ENCODE assay signal across 22 cellular contexts in the genomic region with DNA sequence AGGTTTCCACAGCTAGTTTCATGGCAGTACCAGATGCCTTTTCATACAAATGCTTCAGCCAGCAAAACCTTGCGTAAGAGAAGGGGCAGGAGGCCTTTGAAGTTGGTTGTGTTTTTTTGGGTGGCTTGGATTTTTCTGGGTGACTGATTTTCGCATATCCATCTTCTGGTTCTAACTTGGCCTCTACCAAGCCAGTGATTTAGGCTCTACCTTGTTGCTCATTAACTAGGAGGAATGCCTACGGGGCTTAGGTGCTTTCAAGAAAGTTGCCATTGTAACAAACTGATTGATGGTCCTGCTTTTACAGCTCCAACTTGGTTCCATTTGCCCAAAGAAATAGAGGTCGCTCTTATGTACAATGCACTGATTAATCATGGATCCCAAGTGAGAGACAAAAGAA.
A peak's percentile ranks its signal among the peaks of the same experiment; 100 is the strongest.
DNase-seq lines count a peak whose midpoint lies in the region; ATAC-seq, FAIRE-seq and TF ChIP-seq lines count a peak whose summit lies in the region.
"Had no signal": no experiment of that assay in that cellular context is flagged by ENCODE, and none has a peak within 500 bp of the region (broad histone marks: within the 10 kb centered on the region; RNA-seq: fewer than 3 reads in every experiment).

No MANE protein-coding gene starts in this region.

- H3K4me3 Mint-ChIP-seq in GM23338 (no peak overlapping the region), glutamatergic neuron (ENCODE audit: unreplicated experiment) (no peak overlapping the region)
- H3K4me3 Mint-ChIP-seq: CD14-positive monocyte had no signal

- intact Hi-C loops in kidney (cut with DNase I): no loop called here

- H3K4me3 ChIP-seq in BLaER1 treated with 17β-estradiol and CSF1 and Interleukin-3, amounts not matched to agents 10 nM and 100 nM: no peak overlapping the region
- H3K4me3 ChIP-seq in GM23338 (no peak overlapping the region), kidney (ENCODE audit: low read length in 2 of 2) (no peak overlapping the region), neural cell (ENCODE audit: low read length) (no peak overlapping the region), upper lobe of left lung (no peak overlapping the region)
- H3K4me3 ChIP-seq: GM12878, SJSA1 had no signal

- no peaks in the 10 kb centered on the region for H3K27me3 ChIP-seq in BLaER1 treated with 17β-estradiol and CSF1 and Interleukin-3, amounts not matched to agents 10 nM and 100 nM
- H3K27me3 ChIP-seq in GM23338 (ENCODE audit: insufficient read depth) (no peaks in the 10 kb centered on the region), neural cell (ENCODE audit: insufficient read depth, low read depth, low read length) (no peaks in the 10 kb centered on the region), upper lobe of left lung (no peaks in the 10 kb centered on the region)
- H3K27me3 ChIP-seq: SJSA1 had no signal

- TF ChIP-seq CTCF in GM23338 (conservative IDR thresholded peaks at IDR 0.05; ENCODE audit: low read depth in 2 of 2) (no peak), kidney (IDR thresholded peaks at IDR 0.05; ENCODE audit: borderline replicate concordance, extremely low read depth, insufficient read depth) (no peak), neural cell (IDR thresholded peaks at IDR 0.05; ENCODE audit: poor library complexity, severe bottlenecking) (no peak), upper lobe of left lung (IDR thresholded peaks at IDR 0.05) (no peak), glutamatergic neuron (IDR thresholded peaks at IDR 0.05; ENCODE audit: partially characterized antibody, unreplicated experiment) (no peak)

- no peaks in the 10 kb centered on the region for H3K9me3 ChIP-seq in BLaER1 treated with 17β-estradiol and CSF1 and Interleukin-3, amounts not matched to agents 10 nM and 100 nM (replicated peaks in 1 of 11)
- H3K9me3 ChIP-seq in kidney (ENCODE audit: control insufficient read depth in 1 of 2, low read length in 2 of 2) (no peaks in the 10 kb centered on the region), neural cell (ENCODE audit: low read length) (no peaks in the 10 kb centered on the region), upper lobe of left lung (no peaks in the 10 kb centered on the region)
- H3K9me3 ChIP-seq: SJSA1 had no signal

- H2AFZ ChIP-seq in GM23338 (peak overlapping the region; percentile 56; the same call in 1 of the 2 replicates), neural cell (ENCODE audit: low read depth, low read length) (no peak overlapping the region)

- DNase-seq in GM23338 (ENCODE audit: low spot score) (no peak), kidney (no peak), activated T-cell treated with anti-CD3 and anti-CD28 coated beads for 4 hours (no peak), nucleus accumbens (lab: John Stamatoyannopoulos, UW) (no peak), upper lobe of left lung (no peak), glutamatergic neuron (no peak)
- DNase-seq: EL, GOT3, IMR-90, NCI-H1694 treated with DMSO at 0.1 percent for 48 hours, NCI-H2081 treated with DMSO at 0.1 percent for 48 hours, NCI-H2171 treated with DMSO at 0.1 percent for 48 hours, NCI-H524 treated with DMSO at 0.1 percent for 48 hours had no signal

- TF ChIP-seq EP300 in neural cell (conservative IDR thresholded peaks at IDR 0.05; ENCODE audit: poor library complexity, severe bottlenecking) (no peak), upper lobe of left lung (IDR thresholded peaks at IDR 0.05) (no peak)

- FAIRE-seq in kidney (lab: Jason Lieb, UNC): peak; percentile 72
- FAIRE-seq: GM12878, HTR-8/SVneo had no signal

- no peaks in the 10 kb centered on the region for H3F3A ChIP-seq in GM23338 (replicated peaks; ENCODE audit: low read depth)
- H3F3A ChIP-seq in neural cell (ENCODE audit: insufficient read depth, low read length, poor library complexity, severe bottlenecking): no peaks in the 10 kb centered on the region

- H3K9me3 Mint-ChIP-seq in GM23338 (no peaks in the 10 kb centered on the region), glutamatergic neuron (ENCODE audit: unreplicated experiment) (no peaks in the 10 kb centered on the region)

- H3K4me2 ChIP-seq in BLaER1 treated with 17β-estradiol and CSF1 and Interleukin-3, amounts not matched to agents 10 nM and 100 nM: peak overlapping the region in 6 of 11 experiments; percentile 11 to 29 (median 18); a peak in 5 of 22 replicates
- H3K4me2 ChIP-seq in GM23338 (no peak overlapping the region), neural cell (ENCODE audit: low read length) (no peak overlapping the region)
- H3K4me2 ChIP-seq: KMS-11 had no signal

- H3K79me2 ChIP-seq in GM23338 (replicated peaks; ENCODE audit: insufficient read depth) (no peaks in the 10 kb centered on the region), neural cell (replicated peaks; ENCODE audit: insufficient read depth, low read length) (no peaks in the 10 kb centered on the region)

- TF ChIP-seq RAD21 in neural cell (conservative IDR thresholded peaks at IDR 0.05): no peak

- H3K9ac ChIP-seq in BLaER1 treated with 17β-estradiol and CSF1 and Interleukin-3, amounts not matched to agents 10 nM and 100 nM: no peak overlapping the region
- no peak overlapping the region for H3K9ac ChIP-seq in kidney (ENCODE audit: low read length in 2 of 2)
- H3K9ac ChIP-seq in neural cell (ENCODE audit: low read length): no peak overlapping the region
- H3K9ac ChIP-seq: KMS-11 had no signal

- 83 to 92% methylated on average over 4 of the region's 4 CpGs for WGBS in upper lobe of left lung, 2 donors

- no peak overlapping the region for H3K27ac Mint-ChIP-seq in GM23338
- H3K27ac Mint-ChIP-seq in glutamatergic neuron (ENCODE audit: unreplicated experiment): no peak overlapping the region
- H3K27ac Mint-ChIP-seq: CD14-positive monocyte had no signal

- peaks cover 2% of the 10 kb centered on the region for H3K27me3 Mint-ChIP-seq in GM23338 (ENCODE audit: insufficient read depth, low read depth, poor library complexity)
- H3K27me3 Mint-ChIP-seq in glutamatergic neuron (ENCODE audit: unreplicated experiment): peaks cover 2% of the 10 kb centered on the region

- H3K36me3 Mint-ChIP-seq in GM23338 (ENCODE audit: low read depth) (no peaks in the 10 kb centered on the region), glutamatergic neuron (ENCODE audit: unreplicated experiment) (no peaks in the 10 kb centered on the region)
- H3K36me3 Mint-ChIP-seq: CD14-positive monocyte had no signal

- H3K9me2 ChIP-seq in GM23338 (ENCODE audit: insufficient read depth) (no peaks in the 10 kb centered on the region), neural cell (ENCODE audit: insufficient read depth, low read length) (no peaks in the 10 kb centered on the region)

- H3K4me1 ChIP-seq in BLaER1 treated with 17β-estradiol and CSF1 and Interleukin-3, amounts not matched to agents 10 nM and 100 nM: peaks cover 0 to 19% (median 2%) of the 10 kb centered on the region in 10 experiments; a peak in 8 of 20 replicates
- peaks cover 10% of the 10 kb centered on the region; the same call in 1 of the 2 replicates for H3K4me1 ChIP-seq in GM23338 (ENCODE audit: insufficient read depth)
- H3K4me1 ChIP-seq in kidney (ENCODE audit: control insufficient read depth in 1 of 2, insufficient read depth in 1 of 2, low read depth in 1 of 2, low read length in 2 of 2): no peaks in the 10 kb centered on the region
- no peaks in the 10 kb centered on the region for H3K4me1 ChIP-seq in upper lobe of left lung
- H3K4me1 ChIP-seq: SJSA1 had no signal

- H3K27ac ChIP-seq in BLaER1 treated with 17β-estradiol and CSF1 and Interleukin-3, amounts not matched to agents 10 nM and 100 nM: no peak overlapping the region
- H3K27ac ChIP-seq in GM23338 (ENCODE audit: low read depth) (0 out of 2 replicates have a peak overlapping the region, but pooled peaks have one; percentile 59), kidney (ENCODE audit: low read depth in 2 of 2, low read length in 2 of 2) (no peak overlapping the region), neural cell (ENCODE audit: low read length) (peak overlapping the region; percentile 8), upper lobe of left lung (no peak overlapping the region)
- H3K27ac ChIP-seq: KMS-11, SJSA1 had no signal

- TF ChIP-seq POLR2A in upper lobe of left lung (IDR thresholded peaks at IDR 0.05): no peak

- H3K36me3 ChIP-seq in BLaER1 treated with 17β-estradiol and CSF1 and Interleukin-3, amounts not matched to agents 10 nM and 100 nM: no peaks in the 10 kb centered on the region
- H3K36me3 ChIP-seq in GM23338 (ENCODE audit: insufficient read depth) (no peaks in the 10 kb centered on the region), kidney (ENCODE audit: control insufficient read depth in 1 of 2, insufficient read depth in 2 of 2, low read length in 2 of 2) (no peaks in the 10 kb centered on the region), neural cell (ENCODE audit: insufficient read depth, low read length) (no peaks in the 10 kb centered on the region), upper lobe of left lung (no peaks in the 10 kb centered on the region)
- H3K36me3 ChIP-seq: SJSA1 had no signal

- H3K4me1 Mint-ChIP-seq in GM23338: peaks cover 24% of the 10 kb centered on the region
- H3K4me1 Mint-ChIP-seq in glutamatergic neuron (ENCODE audit: low read depth, unreplicated experiment): peaks cover 2% of the 10 kb centered on the region
- H3K4me1 Mint-ChIP-seq: CD14-positive monocyte had no signal

- ATAC-seq in GM23338 (no peak), upper lobe of left lung (ENCODE audit: low FRiP score in 2 of 2) (no peak)
- ATAC-seq: GM12878, HCT116, Right ventricle myocardium inferior had no signal

- no peaks in the 10 kb centered on the region for H4K20me1 ChIP-seq in BLaER1 treated with 17β-estradiol and CSF1 and Interleukin-3, amounts not matched to agents 10 nM and 100 nM
- H4K20me1 ChIP-seq in GM23338 (replicated peaks; ENCODE audit: insufficient read depth) (no peaks in the 10 kb centered on the region), neural cell (ENCODE audit: insufficient read depth) (no peaks in the 10 kb centered on the region)

TF ChIP-seq in GM23338, 12 proteins besides CTCF, POLR2A, EP300 and RAD21 (continues in another document):
- no peak for TF ChIP-seq CREB1 (CRISPR knock-in tag; IDR thresholded peaks at IDR 0.05; ENCODE audit: low read depth)
- no peak for TF ChIP-seq NANOG (IDR thresholded peaks at IDR 0.05; ENCODE audit: borderline replicate concordance)

Comparison
In these comparisons a context has a peak if more than half of its experiments do, and no peak if none do; other contexts are left out.
1. H3K27ac ChIP-seq: peak in GM23338 (single experiment) and neural cell (single experiment); none in BLaER1 treated with 17β-estradiol and CSF1 and Interleukin-3, amounts not matched to agents 10 nM and 100 nM (0 of 11), kidney (0 of 2) and upper lobe of left lung (0 of 4).
2. H3K4me2 ChIP-seq: peak in BLaER1 treated with 17β-estradiol and CSF1 and Interleukin-3, amounts not matched to agents 10 nM and 100 nM (6 of 11); none in GM23338 (single experiment) and neural cell (single experiment).